ENCODE assay signal across 8 cellular contexts in genomic region chr21:44880762-44881585, GRCh38. TPM values are rescaled to one million over a fixed set of nuclear protein-coding genes. Genes with fewer than 3 reads are reported as not detected.
DNase-seq lines count a peak whose midpoint lies in the region; ATAC-seq, FAIRE-seq and TF ChIP-seq lines count a peak whose summit lies in the region.

No MANE protein-coding gene starts in this region.

- no peaks in the 10 kb centered on the region for H3K79me1 ChIP-seq in H9 (ENCODE audit: insufficient read depth, low read depth, low read length, poor library complexity, severe bottlenecking)

- H3K36me3 Mint-ChIP-seq in stimulated activated memory B cell treated with anti-CD40 and anti-IgM and Interleukin-4, amounts not matched to agents 10 μg/mL and 1 μg/mL and 100 μg/mL, for 72 hours: peaks cover 14% of the 10 kb centered on the region
- no peaks in the 10 kb centered on the region for H3K36me3 Mint-ChIP-seq in H9 (ENCODE audit: insufficient read depth in 1 of 3, low read depth in 3 of 3)

- H3K4me3 ChIP-seq in fibroblast of villous mesenchyme (ENCODE audit: low read depth, low read length): no peak overlapping the region

- H4K5ac ChIP-seq in H9 (ENCODE audit: insufficient read length, low read depth, low read length): no peak overlapping the region

- H2BK12ac ChIP-seq in H9 (ENCODE audit: insufficient read length, low read depth, low read length): no peak overlapping the region

- H3T11ph ChIP-seq in H9 (ENCODE audit: low read length): no peak overlapping the region

- no peak overlapping the region for H3K23ac ChIP-seq in H9 (ENCODE audit: insufficient read length, low read depth, low read length)

- no peaks in the 10 kb centered on the region for H3K9me3 Mint-ChIP-seq in stimulated activated memory B cell treated with anti-CD40 and anti-IgM and Interleukin-4, amounts not matched to agents 10 μg/mL and 1 μg/mL and 100 μg/mL, for 72 hours
- H3K9me3 Mint-ChIP-seq in H9: no peaks in the 10 kb centered on the region; a peak in 1 of 5 replicates

- no peaks in the 10 kb centered on the region for H4K20me1 ChIP-seq in H9 (ENCODE audit: control insufficient read depth, insufficient read depth, insufficient read length)

- FAIRE-seq in frontal cortex (lab: Jason Lieb, UNC): no peak

- H2BK5ac ChIP-seq in H9 (ENCODE audit: insufficient read length, low read length): no peak overlapping the region

- no peak overlapping the region for H4K8ac ChIP-seq in H9 (replicated peaks; ENCODE audit: insufficient read length, low read depth, low read length)

- peak; percentile 59 for DNase-seq in fibroblast of villous mesenchyme (ENCODE audit: low read depth)
- no peak for DNase-seq in occipital lobe (lab: John Stamatoyannopoulos, UW)
- DNase-seq in H9: no peak
- no peak for DNase-seq in frontal cortex (ENCODE audit: low spot score in 2 of 2)

- H3K4me1 ChIP-seq in H9 (ENCODE audit: insufficient read depth, low read length): no peaks in the 10 kb centered on the region

- ATAC-seq in HG02759 (IDR thresholded peaks at IDR 0.05; ENCODE audit: unreplicated experiment): peak; percentile 47
- peak; percentile 70 for ATAC-seq in SK-N-SH treated with all-trans-retinoic acid at 6 μM for 48 hours
- ATAC-seq in stimulated activated memory B cell treated with anti-CD40 and anti-IgM and Interleukin-4, amounts not matched to agents 10 μg/mL and 1 μg/mL and 100 μg/mL, for 72 hours: peak; percentile 71
- no peak for ATAC-seq in HG02642 (IDR thresholded peaks at IDR 0.05; ENCODE audit: poor library complexity, unreplicated experiment)

- no peak overlapping the region for H2BK15ac ChIP-seq in H9 (ENCODE audit: low read depth, low read length)

- H2AK5ac ChIP-seq in H9 (ENCODE audit: insufficient read length, low read length): no peak overlapping the region

- no peak overlapping the region for H3K4ac ChIP-seq in H9 (ENCODE audit: low read depth, low read length)

- no peak overlapping the region for H3K4me2 ChIP-seq in H9 (ENCODE audit: insufficient read depth, insufficient read length, low read length)

- no peak overlapping the region for H3K9ac ChIP-seq in H9 (ENCODE audit: extremely low read depth, insufficient read length, low read length)

- no peak overlapping the region for H3K14ac ChIP-seq in H9 (ENCODE audit: insufficient read depth, low read length)

- no peak overlapping the region for H2BK120ac ChIP-seq in H9 (ENCODE audit: low read depth, low read length, poor library complexity, severe bottlenecking)

- H3K23me2 ChIP-seq in H9 (ENCODE audit: insufficient read length, low read depth, low read length, poor library complexity, severe bottlenecking): no peaks in the 10 kb centered on the region

- H3K9me3 ChIP-seq in H9 (ENCODE audit: control insufficient read depth, low read depth, low read length): no peaks in the 10 kb centered on the region

- H3K27me3 Mint-ChIP-seq in stimulated activated memory B cell treated with anti-CD40 and anti-IgM and Interleukin-4, amounts not matched to agents 10 μg/mL and 1 μg/mL and 100 μg/mL, for 72 hours: no peaks in the 10 kb centered on the region
- peaks cover 24% of the 10 kb centered on the region for H3K27me3 Mint-ChIP-seq in H9 (ENCODE audit: low read depth)

- peaks cover 40% of the 10 kb centered on the region for H3K4me1 Mint-ChIP-seq in stimulated activated memory B cell treated with anti-CD40 and anti-IgM and Interleukin-4, amounts not matched to agents 10 μg/mL and 1 μg/mL and 100 μg/mL, for 72 hours
- H3K4me1 Mint-ChIP-seq in H9: no peaks in the 10 kb centered on the region

- peak overlapping the region; percentile 14 for H3K4me3 Mint-ChIP-seq in stimulated activated memory B cell treated with anti-CD40 and anti-IgM and Interleukin-4, amounts not matched to agents 10 μg/mL and 1 μg/mL and 100 μg/mL, for 72 hours
- H3K4me3 Mint-ChIP-seq in H9: no peak overlapping the region

- H3K56ac ChIP-seq in H9 (ENCODE audit: insufficient read length, low read depth, low read length): no peak overlapping the region

- TF ChIP-seq CTCF in fibroblast of villous mesenchyme (IDR thresholded peaks at IDR 0.05; ENCODE audit: insufficient read depth, low read depth, low read length) (no peak), H9 (conservative IDR thresholded peaks at IDR 0.05) (no peak)

- peak overlapping the region; percentile 50 for H3K27ac Mint-ChIP-seq in stimulated activated memory B cell treated with anti-CD40 and anti-IgM and Interleukin-4, amounts not matched to agents 10 μg/mL and 1 μg/mL and 100 μg/mL, for 72 hours
- H3K27ac Mint-ChIP-seq in H9: no peak overlapping the region

- H3K27ac ChIP-seq in H9 (ENCODE audit: insufficient read length, low read depth, low read length): no peak overlapping the region

- WGBS in H9 (ENCODE audit: extremely low coverage, insufficient read length, low lambda C conversion rate): no CpG with 5 or more reads among the region's 6 CpGs

- no peak overlapping the region for H2BK20ac ChIP-seq in H9 (ENCODE audit: low read depth, low read length, poor library complexity, severe bottlenecking)

- no peaks in the 10 kb centered on the region for H3K27me3 ChIP-seq in H9 (ENCODE audit: insufficient read depth, low read length)

- H3K79me2 ChIP-seq in H9 (ENCODE audit: insufficient read depth, low read length): no peaks in the 10 kb centered on the region

- no peak overlapping the region for H3K18ac ChIP-seq in H9 (ENCODE audit: insufficient read length, low read depth, low read length)

- no peak overlapping the region for H2AFZ ChIP-seq in H9 (ENCODE audit: low read length)

- no peak overlapping the region for H4K91ac ChIP-seq in H9 (ENCODE audit: insufficient read length, low read depth, low read length)

TF ChIP-seq in SK-N-SH treated with all-trans-retinoic acid at 6 μM for 48 hours, 23 proteins besides CTCF, POLR2A, EP300 and RAD21:
- TF ChIP-seq CREB5 (CRISPR knock-in tag; IDR thresholded peaks at IDR 0.05; ENCODE audit: low read depth) (no peak), ZNF70 (CRISPR knock-in tag; IDR thresholded peaks at IDR 0.05) (no peak), POU6F1 (CRISPR knock-in tag; IDR thresholded peaks at IDR 0.05; ENCODE audit: borderline replicate concordance, low read depth) (no peak), PPARA (CRISPR knock-in tag; IDR thresholded peaks at IDR 0.05; ENCODE audit: borderline replicate concordance) (no peak), ARNTL (CRISPR knock-in tag; IDR thresholded peaks at IDR 0.05; ENCODE audit: borderline replicate concordance, low read depth) (no peak), BACH2 (CRISPR knock-in tag; IDR thresholded peaks at IDR 0.05; ENCODE audit: borderline replicate concordance) (no peak), ZFP3 (CRISPR knock-in tag; IDR thresholded peaks at IDR 0.05) (no peak), TCF4 (CRISPR knock-in tag; IDR thresholded peaks at IDR 0.05; ENCODE audit: borderline replicate concordance) (no peak)
TF ChIP-seq in SK-N-SH treated with all-trans-retinoic acid at 6 μM for 48 hours: peak in this region for 0.

RNA-seq across cellular contexts. Expression of gene PTTG1IP, which starts 7.5 kb away (rescaled TPM):
- total RNA-seq in fibroblast of villous mesenchyme (201 and 245 TPM in 2 replicates), occipital lobe (82.4 TPM), H9 (2021) (107 and 112 TPM in 2 replicates), frontal cortex (72.2 TPM)

RNA-seq across cellular contexts. Expression of gene ITGB2, which starts 39.7 kb away (rescaled TPM):
- under 0.01 and 0.43 TPM in 2 replicates for total RNA-seq in fibroblast of villous mesenchyme
- 9.2 TPM for total RNA-seq in occipital lobe
- 0.61 and 1.1 TPM in 2 replicates for total RNA-seq in H9 (2021)
- total RNA-seq in frontal cortex: 4.9 TPM

RNA-seq across cellular contexts. Expression of gene SLX9, which starts 58.9 kb away (rescaled TPM):
- total RNA-seq in fibroblast of villous mesenchyme (12.1 and 16.4 TPM in 2 replicates), occipital lobe (6.1 TPM), H9 (2021) (74.3 and 76.4 TPM in 2 replicates), frontal cortex (7.3 TPM)
